ENCODE assay signal across 3 cellular contexts in genomic region chr11:73218830-73219215, GRCh38.
A peak's percentile ranks its signal among the peaks of the same experiment; 100 is the strongest.
TF ChIP-seq lines count a peak whose summit lies in the region.

No MANE protein-coding gene starts in this region.

TF ChIP-seq in SK-N-SH, 30 proteins besides CTCF, POLR2A, EP300 and RAD21:
- TF ChIP-seq GATA2 (CRISPR knock-in tag; IDR thresholded peaks at IDR 0.05) (no peak), SMC3 (IDR thresholded peaks at IDR 0.05; ENCODE audit: low read depth, low read length) (no peak)

TF ChIP-seq in SK-N-SH treated with all-trans-retinoic acid at 6 μM for 48 hours, 23 proteins besides CTCF, POLR2A, EP300 and RAD21:
- TF ChIP-seq ZNF8 (CRISPR knock-in tag; IDR thresholded peaks at IDR 0.05) (no peak), PPARA (CRISPR knock-in tag; IDR thresholded peaks at IDR 0.05; ENCODE audit: borderline replicate concordance) (no peak), BACH2 (CRISPR knock-in tag; IDR thresholded peaks at IDR 0.05; ENCODE audit: borderline replicate concordance) (no peak), ZFP3 (CRISPR knock-in tag; IDR thresholded peaks at IDR 0.05) (no peak), ISL1 (CRISPR knock-in tag; IDR thresholded peaks at IDR 0.05) (no peak), ZNF565 (CRISPR knock-in tag; conservative IDR thresholded peaks at IDR 0.05; ENCODE audit: low read depth) (no peak), SNAI2 (CRISPR knock-in tag; IDR thresholded peaks at IDR 0.05) (no peak)
- TF ChIP-seq, protein P1, sequence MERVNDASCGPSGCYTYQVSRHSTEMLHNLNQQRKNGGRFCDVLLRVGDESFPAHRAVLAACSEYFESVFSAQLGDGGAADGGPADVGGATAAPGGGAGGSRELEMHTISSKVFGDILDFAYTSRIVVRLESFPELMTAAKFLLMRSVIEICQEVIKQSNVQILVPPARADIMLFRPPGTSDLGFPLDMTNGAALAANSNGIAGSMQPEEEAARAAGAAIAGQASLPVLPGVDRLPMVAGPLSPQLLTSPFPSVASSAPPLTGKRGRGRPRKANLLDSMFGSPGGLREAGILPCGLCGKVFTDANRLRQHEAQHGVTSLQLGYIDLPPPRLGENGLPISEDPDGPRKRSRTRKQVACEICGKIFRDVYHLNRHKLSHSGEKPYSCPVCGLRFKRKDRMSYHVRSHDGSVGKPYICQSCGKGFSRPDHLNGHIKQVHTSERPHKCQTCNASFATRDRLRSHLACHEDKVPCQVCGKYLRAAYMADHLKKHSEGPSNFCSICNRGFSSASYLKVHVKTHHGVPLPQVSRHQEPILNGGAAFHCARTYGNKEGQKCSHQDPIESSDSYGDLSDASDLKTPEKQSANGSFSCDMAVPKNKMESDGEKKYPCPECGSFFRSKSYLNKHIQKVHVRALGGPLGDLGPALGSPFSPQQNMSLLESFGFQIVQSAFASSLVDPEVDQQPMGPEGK (CRISPR knock-in tag; IDR thresholded peaks at IDR 0.05; ENCODE audit: borderline replicate concordance), result no peak
- TF ChIP-seq, protein P2, sequence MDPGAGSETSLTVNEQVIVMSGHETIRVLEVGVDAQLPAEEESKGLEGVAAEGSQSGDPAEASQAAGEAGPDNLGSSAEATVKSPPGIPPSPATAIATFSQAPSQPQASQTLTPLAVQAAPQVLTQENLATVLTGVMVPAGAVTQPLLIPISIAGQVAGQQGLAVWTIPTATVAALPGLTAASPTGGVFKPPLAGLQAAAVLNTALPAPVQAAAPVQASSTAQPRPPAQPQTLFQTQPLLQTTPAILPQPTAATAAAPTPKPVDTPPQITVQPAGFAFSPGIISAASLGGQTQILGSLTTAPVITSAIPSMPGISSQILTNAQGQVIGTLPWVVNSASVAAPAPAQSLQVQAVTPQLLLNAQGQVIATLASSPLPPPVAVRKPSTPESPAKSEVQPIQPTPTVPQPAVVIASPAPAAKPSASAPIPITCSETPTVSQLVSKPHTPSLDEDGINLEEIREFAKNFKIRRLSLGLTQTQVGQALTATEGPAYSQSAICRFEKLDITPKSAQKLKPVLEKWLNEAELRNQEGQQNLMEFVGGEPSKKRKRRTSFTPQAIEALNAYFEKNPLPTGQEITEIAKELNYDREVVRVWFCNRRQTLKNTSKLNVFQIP (CRISPR knock-in tag; IDR thresholded peaks at IDR 0.05; ENCODE audit: borderline replicate concordance, low read depth), result no peak
- TF ChIP-seq, protein P3, sequence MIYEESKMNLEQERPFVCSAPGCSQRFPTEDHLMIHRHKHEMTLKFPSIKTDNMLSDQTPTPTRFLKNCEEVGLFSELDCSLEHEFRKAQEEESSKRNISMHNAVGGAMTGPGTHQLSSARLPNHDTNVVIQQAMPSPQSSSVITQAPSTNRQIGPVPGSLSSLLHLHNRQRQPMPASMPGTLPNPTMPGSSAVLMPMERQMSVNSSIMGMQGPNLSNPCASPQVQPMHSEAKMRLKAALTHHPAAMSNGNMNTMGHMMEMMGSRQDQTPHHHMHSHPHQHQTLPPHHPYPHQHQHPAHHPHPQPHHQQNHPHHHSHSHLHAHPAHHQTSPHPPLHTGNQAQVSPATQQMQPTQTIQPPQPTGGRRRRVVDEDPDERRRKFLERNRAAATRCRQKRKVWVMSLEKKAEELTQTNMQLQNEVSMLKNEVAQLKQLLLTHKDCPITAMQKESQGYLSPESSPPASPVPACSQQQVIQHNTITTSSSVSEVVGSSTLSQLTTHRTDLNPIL (CRISPR knock-in tag; IDR thresholded peaks at IDR 0.05; ENCODE audit: low read depth), result no peak

TF ChIP-seq in H1, 55 proteins besides CTCF, POLR2A, EP300 and RAD21:
- no peak for TF ChIP-seq CHD1 (IDR thresholded peaks at IDR 0.05; ENCODE audit: low read depth, low read length)
- peak; percentile 7 for TF ChIP-seq EZH2 (IDR thresholded peaks at IDR 0.05; ENCODE audit: low read depth, low read length, severe bottlenecking)
